Comparison of ENCODE assay signal across 16 cellular contexts in the genomic region with DNA sequence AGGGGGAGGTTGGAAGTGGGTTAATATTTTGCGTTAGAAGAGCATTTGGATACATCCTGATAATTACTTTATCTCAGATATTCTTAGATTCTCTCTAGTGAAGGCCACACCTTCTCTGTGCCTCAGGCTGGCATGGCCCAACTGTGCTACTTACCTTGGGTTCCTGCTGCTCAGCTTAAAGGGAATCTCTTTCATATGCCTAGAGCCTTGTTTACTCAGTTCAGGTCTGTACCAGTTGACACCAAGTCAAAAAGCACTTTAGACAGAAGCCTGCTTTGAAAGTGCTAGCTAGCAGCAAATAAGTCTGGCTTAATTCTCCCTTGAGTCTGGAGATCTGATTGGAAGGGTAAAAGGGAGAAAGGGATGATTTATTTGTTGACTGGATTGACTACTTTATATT.
"Had no signal": no experiment of that assay in that cellular context is flagged by ENCODE, and none has a peak within 500 bp of the region (broad histone marks: within the 10 kb centered on the region; RNA-seq: fewer than 3 reads in every experiment).

No MANE protein-coding gene starts in this region.

- H3K27ac ChIP-seq: esophagus muscularis mucosa, gastroesophageal sphincter, neutrophil, sigmoid colon, skin epidermis, stomach had no signal

- H3K27me3 ChIP-seq: esophagus muscularis mucosa, gastroesophageal sphincter, neutrophil, sigmoid colon, stomach had no signal

- H3K36me3 Mint-ChIP-seq: immature natural killer cell; naive thymus-derived CD8-positive, alpha-beta T cell had no signal

- DNase-seq: effector memory CD4-positive, alpha-beta T cell; glutamatergic neuron; immature natural killer cell; mammary epithelial cell; mucosa of descending colon; naive thymus-derived CD8-positive, alpha-beta T cell; sigmoid colon; stimulated activated CD4-positive, alpha-beta T cell treated with anti-CD3 and anti-CD28 coated beads, Interleukin-2, amount 100 ng/mL, for 24 hours; stimulated activated CD4-positive, alpha-beta T cell treated with anti-CD3 and anti-CD28 coated beads, Interleukin-4, amount 100 ng/mL, for 4 hours; stimulated activated naive CD4-positive, alpha-beta T cell; stomach; trophoblast cell had no signal

- H3K4me3 ChIP-seq: esophagus muscularis mucosa, gastroesophageal sphincter, mucosa of descending colon, sigmoid colon, skin epidermis, stomach had no signal

- H3K36me3 ChIP-seq: esophagus muscularis mucosa, gastroesophageal sphincter, neutrophil, sigmoid colon, stomach had no signal

- H3K9me3 Mint-ChIP-seq: immature natural killer cell; naive thymus-derived CD8-positive, alpha-beta T cell had no signal

- H3K9me3 ChIP-seq: esophagus muscularis mucosa, gastroesophageal sphincter, mucosa of descending colon, neutrophil, sigmoid colon, stomach had no signal

- H3K4me1 Mint-ChIP-seq: immature natural killer cell; naive thymus-derived CD8-positive, alpha-beta T cell had no signal

- H3K4me3 Mint-ChIP-seq: immature natural killer cell; naive thymus-derived CD8-positive, alpha-beta T cell had no signal

- H3K27ac Mint-ChIP-seq: immature natural killer cell; naive thymus-derived CD8-positive, alpha-beta T cell had no signal

- ATAC-seq: gastroesophageal sphincter; mucosa of descending colon; naive thymus-derived CD8-positive, alpha-beta T cell had no signal
